8 cellular contexts compared by ENCODE assay signal in genomic region chrX:40157228-40158035, GRCh38. TPM values are rescaled to one million over a fixed set of nuclear protein-coding genes. Genes with fewer than 3 reads are reported as not detected.
A peak's percentile ranks its signal among the peaks of the same experiment; 100 is the strongest.
DNase-seq lines count a peak whose midpoint lies in the region; ATAC-seq, FAIRE-seq and TF ChIP-seq lines count a peak whose summit lies in the region.

No MANE protein-coding gene starts in this region.

- H3K4me1 Mint-ChIP-seq in CD4-positive, alpha-beta T cell (ENCODE audit: low read depth) = peaks cover 11% of the 10 kb centered on the region

- no peak for DNase-seq in CD4-positive, alpha-beta T cell
- no peak for DNase-seq in effector memory CD4-positive, alpha-beta T cell
- DNase-seq in RCC 7860 (ENCODE audit: low spot score) = no peak
- DNase-seq in SIG-M5 treated with dmso at 0.1 percent for 504 hours (lab: John Stamatoyannopoulos, UW; ENCODE audit: unreplicated experiment) = no peak

- no peak for ATAC-seq in CD4-positive, alpha-beta T cell (ENCODE audit: poor library complexity)
- no peak for ATAC-seq in HG02970 (IDR thresholded peaks at IDR 0.05; ENCODE audit: low FRiP score, unreplicated experiment)
- ATAC-seq in GM21528 (IDR thresholded peaks at IDR 0.05; ENCODE audit: low FRiP score, unreplicated experiment) = no peak

- no peaks in the 10 kb centered on the region for H3K27me3 ChIP-seq in CD4-positive, alpha-beta T cell (ENCODE audit: control insufficient read depth, insufficient read depth, low read length)
- no peaks in the 10 kb centered on the region for H3K27me3 ChIP-seq in effector memory CD4-positive, alpha-beta T cell (replicated peaks; ENCODE audit: control insufficient read depth, insufficient read depth, low read length, poor library complexity, severe bottlenecking)
- H3K27me3 ChIP-seq in neuron (ENCODE audit: insufficient read depth, low read length) = peaks cover 2% of the 10 kb centered on the region

- peak overlapping the region; percentile 72 for H3K27ac Mint-ChIP-seq in CD4-positive, alpha-beta T cell

- peak overlapping the region; percentile 39 for H3K4me3 ChIP-seq in effector memory CD4-positive, alpha-beta T cell (ENCODE audit: insufficient read depth, low read depth, low read length, poor library complexity, severe bottlenecking)
- H3K4me3 ChIP-seq in neuron (ENCODE audit: low read length) = peak overlapping the region; percentile 43

- H3K4me3 Mint-ChIP-seq in CD4-positive, alpha-beta T cell = peak overlapping the region; percentile 82

- CTCF ChIA-PET in CD4-positive, alpha-beta T cell (lab: Charles Lee) = no interaction called here

- peaks cover 8% of the 10 kb centered on the region for H3K4me1 ChIP-seq in effector memory CD4-positive, alpha-beta T cell (ENCODE audit: control insufficient read depth, insufficient read depth, low read length, poor library complexity, severe bottlenecking)
- H3K4me1 ChIP-seq in neuron (ENCODE audit: insufficient read depth, low read length) = peaks cover 6% of the 10 kb centered on the region

- H3K36me3 ChIP-seq in KOPT-K1 (ENCODE audit: insufficient read depth, low read length) (no peaks in the 10 kb centered on the region), neuron (ENCODE audit: insufficient read depth, low read length) (no peaks in the 10 kb centered on the region)
- H3K36me3 ChIP-seq in effector memory CD4-positive, alpha-beta T cell (ENCODE audit: control insufficient read depth, insufficient read depth, low read length) = no peaks in the 10 kb centered on the region

- H3K9me3 Mint-ChIP-seq in CD4-positive, alpha-beta T cell = no peaks in the 10 kb centered on the region

- H3K9me3 ChIP-seq in CD4-positive, alpha-beta T cell (ENCODE audit: control insufficient read depth, low read length) = no peaks in the 10 kb centered on the region
- no peaks in the 10 kb centered on the region for H3K9me3 ChIP-seq in KOPT-K1 (ENCODE audit: insufficient read depth, low read length, poor library complexity, severe bottlenecking)
- no peaks in the 10 kb centered on the region for H3K9me3 ChIP-seq in effector memory CD4-positive, alpha-beta T cell (ENCODE audit: control insufficient read depth, low read length)
- no peaks in the 10 kb centered on the region for H3K9me3 ChIP-seq in neuron (ENCODE audit: low read length)

- no peak for FAIRE-seq in RCC 7860 (lab: Jason Lieb, UNC)

- POLR2A ChIA-PET in CD4-positive, alpha-beta T cell (lab: Charles Lee) = interaction anchor here (0.7 to 4.7 kb wide), 3 partner anchors 12 to 60 kb away, joined by 3 to 32 read pairs (median 4); no protein-coding TSS in a partner anchor

- no peak overlapping the region for H3K27ac ChIP-seq in CD4-positive, alpha-beta T cell (ENCODE audit: low read depth, low read length)
- H3K27ac ChIP-seq in KOPT-K1 (ENCODE audit: low read depth, low read length, poor library complexity, severe bottlenecking) = peak overlapping the region; percentile 72
- no peak overlapping the region for H3K27ac ChIP-seq in effector memory CD4-positive, alpha-beta T cell (ENCODE audit: insufficient read depth, low read length, poor library complexity, severe bottlenecking)

- intact Hi-C loops in CD4-positive, alpha-beta T cell (cut with DNase I, micrococcal nuclease) = loop anchor here in 1 of 2 experiments (10.0 kb wide), 1 partner anchor 317 kb away; no protein-coding TSS in a partner anchor

- H3K27me3 Mint-ChIP-seq in CD4-positive, alpha-beta T cell = no peaks in the 10 kb centered on the region

- H2AFZ ChIP-seq in neuron (ENCODE audit: low read depth, low read length) = peak overlapping the region; percentile 49

- no peak for TF ChIP-seq CTCF in CD4-positive, alpha-beta T cell (IDR thresholded peaks at IDR 0.05)

- H3K36me3 Mint-ChIP-seq in CD4-positive, alpha-beta T cell (ENCODE audit: low read depth) = no peaks in the 10 kb centered on the region

RNA-seq across cellular contexts. Expression of gene BCOR, which starts 59.7 kb away (rescaled TPM):
- 10 to 100 TPM; 26.1 to 26.3 TPM for total RNA-seq in CD4-positive, alpha-beta T cell
